ENCODE assay signal across 31 cellular contexts in the genomic region with DNA sequence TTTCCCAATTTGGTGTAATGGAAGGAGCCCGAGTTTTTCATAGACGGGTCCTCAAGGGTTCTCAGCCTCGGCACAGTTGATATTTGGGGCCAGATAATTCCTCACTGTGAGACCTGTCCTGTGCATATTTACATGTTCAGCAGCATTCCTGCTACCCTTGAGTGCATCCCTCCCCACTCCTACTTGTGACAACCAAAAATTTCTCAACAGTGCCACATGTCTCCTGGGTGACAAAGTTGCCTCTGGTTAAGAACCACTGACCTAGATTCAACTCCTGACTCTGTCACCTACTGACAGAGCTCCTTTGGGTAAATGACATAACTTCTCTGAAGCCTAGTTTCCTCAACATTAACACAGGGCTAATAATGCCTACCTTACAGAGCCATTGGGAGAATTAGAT.
DNase-seq lines count a peak whose midpoint lies in the region; ATAC-seq and TF ChIP-seq lines count a peak whose summit lies in the region.
"Had no signal": no experiment of that assay in that cellular context is flagged by ENCODE, and none has a peak within 500 bp of the region (broad histone marks: within the 10 kb centered on the region; RNA-seq: fewer than 3 reads in every experiment).

No MANE protein-coding gene starts in this region.

- no peak overlapping the region for H3K4me3 Mint-ChIP-seq in effector memory CD8-positive, alpha-beta T cell
- peak overlapping the region; percentile 63 for H3K4me3 Mint-ChIP-seq in type B pancreatic cell
- H3K4me3 Mint-ChIP-seq in activated T-cell treated with anti-CD3 and anti-CD28 coated beads, Interleukin-2, amount 50 U/mL, for 72 hours = no peak overlapping the region
- H3K4me3 Mint-ChIP-seq: CD8-positive, alpha-beta memory T cell; GM23338; HFFc6; IgD-negative memory B cell had no signal

- H3K4me1 Mint-ChIP-seq in effector memory CD8-positive, alpha-beta T cell (ENCODE audit: low read depth in 2 of 2) = peaks cover 0 to 2% of the 10 kb centered on the region in 2 donors
- H3K4me1 Mint-ChIP-seq in type B pancreatic cell (ENCODE audit: unreplicated experiment) = peaks cover 9% of the 10 kb centered on the region
- H3K4me1 Mint-ChIP-seq in activated T-cell treated with anti-CD3 and anti-CD28 coated beads, Interleukin-2, amount 50 U/mL, for 72 hours (ENCODE audit: low read depth) = peaks cover 11% of the 10 kb centered on the region

- H3K36me3 Mint-ChIP-seq in effector memory CD8-positive, alpha-beta T cell (ENCODE audit: insufficient read depth) = no peaks in the 10 kb centered on the region
- H3K36me3 Mint-ChIP-seq in type B pancreatic cell = no peaks in the 10 kb centered on the region
- H3K36me3 Mint-ChIP-seq in activated T-cell treated with anti-CD3 and anti-CD28 coated beads, Interleukin-2, amount 50 U/mL, for 72 hours (ENCODE audit: insufficient read depth in 2 of 2) = no peaks in the 10 kb centered on the region
- H3K36me3 Mint-ChIP-seq: CD8-positive, alpha-beta memory T cell had no signal

- no peak for DNase-seq in effector memory CD8-positive, alpha-beta T cell
- no peak for DNase-seq in right lobe of liver
- no peak for DNase-seq in type B pancreatic cell (ENCODE audit: extremely low spot score, unreplicated experiment)
- no peak for DNase-seq in activated T-cell treated with anti-CD3 and anti-CD28 coated beads, Interleukin-2, amount 50 U/mL, for 72 hours
- DNase-seq in NCI-H1092 treated with DMSO at 0.1 percent for 48 hours (lab: John Stamatoyannopoulos, UW) = no peak
- DNase-seq: CD8-positive, alpha-beta memory T cell; DMS 273 treated with DMSO at 0.1 percent for 48 hours; DMS79; EL; GDM1; HFFc6; MM.1S; NCI-H1092; NCI-H1436; NCI-H187 treated with DMSO at 0.1 percent for 48 hours; NCI-H2107; NCI-H446 treated with DMSO at 0.1 percent for 48 hours; NCI-H526; SJCRH30 had no signal

- H3K27ac Mint-ChIP-seq in effector memory CD8-positive, alpha-beta T cell = peak overlapping the region in 1 of 2 donors; percentile 54
- H3K27ac Mint-ChIP-seq in type B pancreatic cell = peak overlapping the region; percentile 88
- no peak overlapping the region for H3K27ac Mint-ChIP-seq in activated T-cell treated with anti-CD3 and anti-CD28 coated beads, Interleukin-2, amount 50 U/mL, for 72 hours
- H3K27ac Mint-ChIP-seq: GM23338, HFFc6, IgD-negative memory B cell had no signal

- no peak for TF ChIP-seq CTCF in right lobe of liver (IDR thresholded peaks at IDR 0.05)
- TF ChIP-seq CTCF in type B pancreatic cell (conservative IDR thresholded peaks at IDR 0.05) = no peak

- H3K9me3 Mint-ChIP-seq in effector memory CD8-positive, alpha-beta T cell = no peaks in the 10 kb centered on the region
- H3K9me3 Mint-ChIP-seq in type B pancreatic cell = peaks cover 5% of the 10 kb centered on the region
- no peaks in the 10 kb centered on the region for H3K9me3 Mint-ChIP-seq in activated T-cell treated with anti-CD3 and anti-CD28 coated beads, Interleukin-2, amount 50 U/mL, for 72 hours
- H3K9me3 Mint-ChIP-seq: CD8-positive, alpha-beta memory T cell; GM23338; HFFc6; IgD-negative memory B cell had no signal

- H3K4me1 ChIP-seq in right lobe of liver = peaks cover 0 to 8% (median 0%) of the 10 kb centered on the region in 4 donors
- H3K4me1 ChIP-seq: HAP-1 had no signal

- no peaks in the 10 kb centered on the region for H3K27me3 ChIP-seq in right lobe of liver
- H3K27me3 ChIP-seq: SJCRH30 had no signal

- H3K36me3 ChIP-seq in right lobe of liver = no peaks in the 10 kb centered on the region
- H3K36me3 ChIP-seq: HAP-1, SJCRH30 had no signal

- H3K27ac ChIP-seq in right lobe of liver = no peak overlapping the region
- H3K27ac ChIP-seq: A549, C4-2B, KMS-11, PC-9, SJCRH30 had no signal

- no peak overlapping the region for H3K4me3 ChIP-seq in right lobe of liver
- H3K4me3 ChIP-seq: A549, GM12878, GM23338, HAP-1, PC-9, SJCRH30 had no signal

- TF ChIP-seq POLR2A in right lobe of liver (IDR thresholded peaks at IDR 0.05) = no peak

- ATAC-seq in effector memory CD8-positive, alpha-beta T cell (replicated peaks) = peak; percentile 39
- ATAC-seq in esophagus mucosa = peak; percentile 61
- peak; percentile 14 to 66 (median 28) for ATAC-seq in right lobe of liver
- no peak for ATAC-seq in activated T-cell treated with anti-CD3 and anti-CD28 coated beads, Interleukin-2, amount 50 U/mL, for 72 hours (replicated peaks in 1 of 2)
- ATAC-seq in GM19328 (IDR thresholded peaks at IDR 0.05; ENCODE audit: unreplicated experiment) = no peak
- ATAC-seq: A549, GM12878, GM23338, Right ventricle myocardium inferior, SK-N-SH treated with all-trans-retinoic acid at 6 μM for 48 hours had no signal

- H3K27me3 Mint-ChIP-seq in effector memory CD8-positive, alpha-beta T cell = peaks cover 7 to 37% of the 10 kb centered on the region in 2 donors
- H3K27me3 Mint-ChIP-seq in type B pancreatic cell = peaks cover 5% of the 10 kb centered on the region
- no peaks in the 10 kb centered on the region for H3K27me3 Mint-ChIP-seq in activated T-cell treated with anti-CD3 and anti-CD28 coated beads, Interleukin-2, amount 50 U/mL, for 72 hours (ENCODE audit: low read depth)
- H3K27me3 Mint-ChIP-seq: IgD-negative memory B cell had no signal

- intact Hi-C loops in right lobe of liver (cut with DNase I) = loop anchor here in 1 of 2 donors (10.0 kb wide), 1 partner anchor 67 kb away; no protein-coding TSS in a partner anchor

- WGBS in right lobe of liver (ENCODE audit: insufficient coverage, low coverage, low lambda C conversion rate, missing lambda C conversion rate) = 58% methylated on average over 3 of the region's 3 CpGs

- no peaks in the 10 kb centered on the region for H3K9me3 ChIP-seq in right lobe of liver
- H3K9me3 ChIP-seq: A549, HAP-1, SJCRH30 had no signal

Comparison
In these comparisons a context has a peak if more than half of its experiments do, and no peak if none do; other contexts are left out.
1. ATAC-seq: peak in effector memory CD8-positive, alpha-beta T cell (single experiment), esophagus mucosa (single experiment) and right lobe of liver (4 of 4); none in activated T-cell treated with anti-CD3 and anti-CD28 coated beads, Interleukin-2, amount 50 U/mL, for 72 hours (0 of 2) and GM19328 (single experiment).